ENCODE assay signal across 16 cellular contexts in the genomic region with DNA sequence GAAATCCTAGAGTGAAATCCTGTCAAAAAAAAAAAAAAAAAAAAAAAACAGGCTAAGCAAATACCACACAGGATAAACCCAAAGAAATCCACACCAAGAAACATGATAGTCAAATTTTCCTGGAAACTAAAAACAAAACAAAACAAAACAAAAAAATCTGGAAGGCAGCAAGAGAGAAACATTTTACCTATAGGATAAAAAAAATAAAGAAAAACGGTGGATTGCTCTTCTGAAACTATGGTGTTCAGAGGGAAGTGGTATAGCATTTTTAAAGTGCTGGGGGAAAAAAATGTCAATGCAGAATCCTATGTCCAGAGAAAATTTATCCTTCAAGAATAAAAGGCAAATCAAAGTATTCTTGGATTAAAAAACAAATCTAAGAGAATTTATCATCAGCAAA. TPM values are rescaled to one million over a fixed set of nuclear protein-coding genes. Genes with fewer than 3 reads are reported as not detected.
DNase-seq lines count a peak whose midpoint lies in the region; ATAC-seq and TF ChIP-seq lines count a peak whose summit lies in the region.
"Had no signal": no experiment of that assay in that cellular context is flagged by ENCODE, and none has a peak within 500 bp of the region (broad histone marks: within the 10 kb centered on the region; RNA-seq: fewer than 3 reads in every experiment).

No MANE protein-coding gene starts in this region.

- H3K4me1 Mint-ChIP-seq in activated T-cell treated with anti-CD3 and anti-CD28 coated beads, Interleukin-2, amount 50 U/mL, for 72 hours (ENCODE audit: low read depth), result no peaks in the 10 kb centered on the region
- no peaks in the 10 kb centered on the region for H3K4me1 Mint-ChIP-seq in activated T-cell treated with anti-CD3 and anti-CD28 coated beads, Interleukin-2, amount 50 U/mL, for 24 hours (ENCODE audit: low read depth)
- H3K4me1 Mint-ChIP-seq in WTC11, result peaks cover 11% of the 10 kb centered on the region
- H3K4me1 Mint-ChIP-seq in activated naive CD8-positive, alpha-beta T cell treated with anti-CD3 and anti-CD28 coated beads, Interleukin-2, amount 50 U/mL, for 24 hours, result no peaks in the 10 kb centered on the region
- H3K4me1 Mint-ChIP-seq: CD4-positive, alpha-beta memory T cell had no signal

- POLR2A ChIA-PET in HEK293T (lab: Yijun Ruan, JAX), result no interaction called here
- POLR2A ChIA-PET in WTC11 (lab: Charles Lee), result no interaction called here

- DNase-seq in activated T-cell treated with anti-CD3 and anti-CD28 coated beads, Interleukin-2, amount 50 U/mL, for 72 hours, result no peak
- no peak for DNase-seq in activated T-cell treated with anti-CD3 and anti-CD28 coated beads, Interleukin-2, amount 50 U/mL, for 24 hours
- DNase-seq in HEK293T (ENCODE audit: extremely low spot score) (no peak), WTC11 (ENCODE audit: low spot score) (no peak), cerebellar nuclear complex (lab: John Stamatoyannopoulos, UW) (no peak)
- no peak for DNase-seq in activated naive CD8-positive, alpha-beta T cell treated with anti-CD3 and anti-CD28 coated beads, Interleukin-2, amount 50 U/mL, for 24 hours
- DNase-seq: 8988T; CD4-positive, alpha-beta memory T cell; DMS153; DND-41; EL; HFFc6; IMR-90; KBM-7 had no signal

- H3K4me3 Mint-ChIP-seq in activated T-cell treated with anti-CD3 and anti-CD28 coated beads, Interleukin-2, amount 50 U/mL, for 72 hours, result no peak overlapping the region
- no peak overlapping the region for H3K4me3 Mint-ChIP-seq in activated T-cell treated with anti-CD3 and anti-CD28 coated beads, Interleukin-2, amount 50 U/mL, for 24 hours
- H3K4me3 Mint-ChIP-seq in WTC11, result no peak overlapping the region
- H3K4me3 Mint-ChIP-seq in activated naive CD8-positive, alpha-beta T cell treated with anti-CD3 and anti-CD28 coated beads, Interleukin-2, amount 50 U/mL, for 24 hours, result no peak overlapping the region
- H3K4me3 Mint-ChIP-seq: CD14-positive monocyte; CD4-positive, alpha-beta memory T cell; HFFc6 had no signal

- H3K27me3 Mint-ChIP-seq in activated T-cell treated with anti-CD3 and anti-CD28 coated beads, Interleukin-2, amount 50 U/mL, for 72 hours (ENCODE audit: low read depth), result no peaks in the 10 kb centered on the region
- H3K27me3 Mint-ChIP-seq in activated T-cell treated with anti-CD3 and anti-CD28 coated beads, Interleukin-2, amount 50 U/mL, for 24 hours, result no peaks in the 10 kb centered on the region
- no peaks in the 10 kb centered on the region; the same call in 1 of the 2 replicates for H3K27me3 Mint-ChIP-seq in WTC11 (ENCODE audit: low read depth)
- H3K27me3 Mint-ChIP-seq in activated naive CD8-positive, alpha-beta T cell treated with anti-CD3 and anti-CD28 coated beads, Interleukin-2, amount 50 U/mL, for 24 hours, result peaks cover 2% of the 10 kb centered on the region

- peaks cover 3% of the 10 kb centered on the region in 2 donors for H3K36me3 Mint-ChIP-seq in activated T-cell treated with anti-CD3 and anti-CD28 coated beads, Interleukin-2, amount 50 U/mL, for 72 hours (ENCODE audit: insufficient read depth in 2 of 2)
- H3K36me3 Mint-ChIP-seq in activated T-cell treated with anti-CD3 and anti-CD28 coated beads, Interleukin-2, amount 50 U/mL, for 24 hours (ENCODE audit: low read depth), result no peaks in the 10 kb centered on the region
- H3K36me3 Mint-ChIP-seq in WTC11, result peaks cover 9% of the 10 kb centered on the region
- no peaks in the 10 kb centered on the region for H3K36me3 Mint-ChIP-seq in activated naive CD8-positive, alpha-beta T cell treated with anti-CD3 and anti-CD28 coated beads, Interleukin-2, amount 50 U/mL, for 24 hours (ENCODE audit: low read depth)
- H3K36me3 Mint-ChIP-seq: CD14-positive monocyte; CD4-positive, alpha-beta memory T cell had no signal

- H3K27ac Mint-ChIP-seq in activated T-cell treated with anti-CD3 and anti-CD28 coated beads, Interleukin-2, amount 50 U/mL, for 72 hours, result peak overlapping the region; percentile 39
- no peak overlapping the region for H3K27ac Mint-ChIP-seq in activated T-cell treated with anti-CD3 and anti-CD28 coated beads, Interleukin-2, amount 50 U/mL, for 24 hours
- no peak overlapping the region for H3K27ac Mint-ChIP-seq in WTC11
- H3K27ac Mint-ChIP-seq in activated naive CD8-positive, alpha-beta T cell treated with anti-CD3 and anti-CD28 coated beads, Interleukin-2, amount 50 U/mL, for 24 hours, result no peak overlapping the region
- H3K27ac Mint-ChIP-seq: CD14-positive monocyte, HFFc6 had no signal

- TF ChIP-seq CTCF in WTC11 (IDR thresholded peaks at IDR 0.05), result no peak

- CTCF ChIA-PET in HEK293T (lab: Yijun Ruan, JAX), result interaction anchor here (0.7 kb wide), 1 partner anchor 10 kb away, joined by 8 read pairs; no protein-coding TSS in a partner anchor
- CTCF ChIA-PET in WTC11 (lab: Charles Lee), result no interaction called here

- peaks cover 0 to 3% of the 10 kb centered on the region in 2 donors for H3K9me3 Mint-ChIP-seq in activated T-cell treated with anti-CD3 and anti-CD28 coated beads, Interleukin-2, amount 50 U/mL, for 72 hours
- H3K9me3 Mint-ChIP-seq in activated T-cell treated with anti-CD3 and anti-CD28 coated beads, Interleukin-2, amount 50 U/mL, for 24 hours, result no peaks in the 10 kb centered on the region
- H3K9me3 Mint-ChIP-seq in WTC11, result peaks cover 6% of the 10 kb centered on the region
- H3K9me3 Mint-ChIP-seq in activated naive CD8-positive, alpha-beta T cell treated with anti-CD3 and anti-CD28 coated beads, Interleukin-2, amount 50 U/mL, for 24 hours, result no peaks in the 10 kb centered on the region

- ATAC-seq in activated T-cell treated with anti-CD3 and anti-CD28 coated beads, Interleukin-2, amount 50 U/mL, for 72 hours (replicated peaks in 1 of 2), result no peak
- ATAC-seq in WTC11 (no peak), GM18907 (IDR thresholded peaks at IDR 0.05; ENCODE audit: unreplicated experiment) (no peak)
- ATAC-seq in activated naive CD8-positive, alpha-beta T cell treated with anti-CD3 and anti-CD28 coated beads, Interleukin-2, amount 50 U/mL, for 24 hours, result no peak

TF ChIP-seq in HEK293T, 16 proteins besides CTCF, POLR2A, EP300 and RAD21:
- TF ChIP-seq ELF4 (IDR thresholded peaks at IDR 0.05), result no peak
- no peak for TF ChIP-seq FOXM1 (IDR thresholded peaks at IDR 0.05; ENCODE audit: borderline replicate concordance)
- TF ChIP-seq ZNF384 (IDR thresholded peaks at IDR 0.05), result peak; percentile 56; the same call in 1 of the 2 replicates
- no peak for TF ChIP-seq HDGF (IDR thresholded peaks at IDR 0.05; ENCODE audit: borderline replicate concordance)
- no peak for TF ChIP-seq LEF1 (IDR thresholded peaks at IDR 0.05; ENCODE audit: borderline replicate concordance)
TF ChIP-seq in HEK293T: peak in this region for 1.

TF ChIP-seq in WTC11, 78 proteins besides CTCF, POLR2A, EP300 and RAD21:
- no peak for TF ChIP-seq PRDM15 (CRISPR knock-in tag; IDR thresholded peaks at IDR 0.05)
- TF ChIP-seq ZNF317 (CRISPR knock-in tag; IDR thresholded peaks at IDR 0.05; ENCODE audit: borderline replicate concordance, low read depth), result peak; percentile 83; the same call in 1 of the 2 replicates

RNA-seq across cellular contexts. Expression of gene CBX7, which starts 41.6 kb away (rescaled TPM):
- 10 to 100 TPM; 41.5 to 61.0 TPM for total RNA-seq in activated T-cell treated with anti-CD3 and anti-CD28 coated beads, Interleukin-2, amount 50 U/mL, for 72 hours
- total RNA-seq in WTC11 (2021), result 10.6 to 11.1 TPM (median 10.6 TPM) in 3 replicates

RNA-seq across cellular contexts. Expression of gene PDGFB, which starts 50.7 kb away (rescaled TPM):
- total RNA-seq in activated T-cell treated with anti-CD3 and anti-CD28 coated beads, Interleukin-2, amount 50 U/mL, for 72 hours, result 1 to 10 TPM; 2.9 to 4.6 TPM
- 6.8 to 9.2 TPM (median 7.7 TPM) in 3 replicates for total RNA-seq in WTC11 (2021)
- total RNA-seq: HFFc6, IMR-90 had no signal
